In the genomic region with DNA sequence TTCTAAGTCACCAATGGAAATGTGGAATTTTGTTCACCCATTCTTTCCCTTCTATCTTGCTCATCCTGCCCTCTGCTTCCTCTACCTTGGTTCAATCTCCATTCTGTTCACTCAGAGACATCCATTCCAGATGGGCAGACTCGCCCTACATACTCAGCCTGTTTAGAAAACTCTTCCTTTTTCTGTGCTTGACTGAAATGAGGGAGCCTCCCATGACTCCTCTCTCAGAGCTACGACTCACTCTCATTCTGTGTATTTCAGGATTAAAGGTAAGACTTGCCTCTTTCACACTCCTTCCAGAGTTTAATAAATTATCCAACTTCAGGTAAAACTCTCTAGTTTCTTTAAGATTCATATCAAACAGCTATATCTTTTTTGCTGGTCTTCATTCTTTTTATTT, we compare ENCODE assay signal across 18 cellular contexts.
DNase-seq lines count a peak whose midpoint lies in the region; ATAC-seq and TF ChIP-seq lines count a peak whose summit lies in the region.
"Had no signal": no experiment of that assay in that cellular context is flagged by ENCODE, and none has a peak within 500 bp of the region (broad histone marks: within the 10 kb centered on the region; RNA-seq: fewer than 3 reads in every experiment).

No MANE protein-coding gene starts in this region.

- no peak overlapping the region for H3K4me2 ChIP-seq in PC-3 (ENCODE audit: low read length)
- no peak overlapping the region for H3K4me2 ChIP-seq in mammary epithelial cell (ENCODE audit: insufficient read depth, low read depth, low read length)
- H3K4me2 ChIP-seq: A549 had no signal

- H3K36me3 ChIP-seq in breast epithelium, result no peaks in the 10 kb centered on the region
- no peaks in the 10 kb centered on the region for H3K36me3 ChIP-seq in PC-3 (ENCODE audit: low read depth, low read length)
- H3K36me3 ChIP-seq in mammary epithelial cell (ENCODE audit: insufficient read depth, low read length), result no peaks in the 10 kb centered on the region
- H3K36me3 ChIP-seq in mucosa of descending colon (ENCODE audit: low read depth), result no peaks in the 10 kb centered on the region
- H3K36me3 ChIP-seq: HAP-1 had no signal

- no peaks in the 10 kb centered on the region for H3K9me3 ChIP-seq in breast epithelium
- H3K9me3 ChIP-seq in PC-3 (ENCODE audit: low read length), result no peaks in the 10 kb centered on the region
- H3K9me3 ChIP-seq in mammary epithelial cell (replicated peaks; ENCODE audit: insufficient read depth, low read length), result no peaks in the 10 kb centered on the region
- H3K9me3 ChIP-seq in mucosa of descending colon, result no peaks in the 10 kb centered on the region
- H3K9me3 ChIP-seq: HAP-1 had no signal

- CTCF ChIA-PET in MCF 10A (lab: Yijun Ruan, JAX) (interaction anchor here (0.6 kb wide), 1 partner anchor 91 kb away, joined by 5 read pairs; no protein-coding TSS in a partner anchor), PC-3 (lab: Charles Lee) (no interaction called here), mammary epithelial cell (lab: Charles Lee; ENCODE audit: low non-redundant PET) (no interaction called here)
- CTCF ChIA-PET in activated CD4-positive, alpha-beta T cell treated with anti-CD3 and anti-CD28 coated beads, Interleukin-2, amount 10 ng/mL, durations not matched to agents 7 days and 5 days (lab: Charles Lee), result no interaction called here

- H3K9me3 Mint-ChIP-seq in MCF 10A (ENCODE audit: unreplicated experiment), result no peaks in the 10 kb centered on the region
- no peaks in the 10 kb centered on the region for H3K9me3 Mint-ChIP-seq in activated CD4-positive, alpha-beta T cell treated with anti-CD3 and anti-CD28 coated beads, Interleukin-2, amount 10 ng/mL, durations not matched to agents 7 days and 5 days
- H3K9me3 Mint-ChIP-seq: CD4-positive, alpha-beta memory T cell had no signal

- in situ Hi-C loops in mammary epithelial cell (cut with MboI; ENCODE audit: low sequenced_read_pairs in 2 of 2), result no loop called here

- H3K27me3 ChIP-seq in breast epithelium (no peaks in the 10 kb centered on the region), PC-3 (ENCODE audit: low read length) (no peaks in the 10 kb centered on the region), mammary epithelial cell (ENCODE audit: insufficient read depth, low read length) (no peaks in the 10 kb centered on the region)

- ATAC-seq in PC-3, result no peak
- no peak for ATAC-seq in mucosa of descending colon
- ATAC-seq: A549 had no signal

- H4K20me1 ChIP-seq in PC-3 (ENCODE audit: low read length), result no peaks in the 10 kb centered on the region
- no peaks in the 10 kb centered on the region for H4K20me1 ChIP-seq in mammary epithelial cell (ENCODE audit: insufficient read depth, low read length)

- H3F3A ChIP-seq in PC-3 (ENCODE audit: low read length, unreplicated experiment), result no peaks in the 10 kb centered on the region

- BruUV-seq in MCF 10A (replicated peaks; lab: Mats Ljungman, UMichigan) (no TSS peak), PC-3 (replicated peaks; lab: Mats Ljungman, UMichigan) (no TSS peak), mammary epithelial cell (replicated peaks; lab: Mats Ljungman, UMichigan) (no TSS peak)

- H3K27ac ChIP-seq in breast epithelium, result no peak overlapping the region
- H3K27ac ChIP-seq in PC-3 (ENCODE audit: low read length), result no peak overlapping the region
- no peak overlapping the region for H3K27ac ChIP-seq in mammary epithelial cell (ENCODE audit: insufficient read depth, low read depth, low read length)
- peak overlapping the region; percentile 21 for H3K27ac ChIP-seq in epithelial cell of prostate
- H3K27ac ChIP-seq: 22Rv1, A549, HL-60 had no signal

- H3K36me3 Mint-ChIP-seq in MCF 10A (ENCODE audit: insufficient read depth, unreplicated experiment), result no peaks in the 10 kb centered on the region
- H3K36me3 Mint-ChIP-seq in activated CD4-positive, alpha-beta T cell treated with anti-CD3 and anti-CD28 coated beads, Interleukin-2, amount 10 ng/mL, durations not matched to agents 7 days and 5 days (ENCODE audit: low read depth), result no peaks in the 10 kb centered on the region
- H3K36me3 Mint-ChIP-seq: CD14-positive monocyte; CD4-positive, alpha-beta memory T cell had no signal

- H3K4me1 ChIP-seq in breast epithelium, result no peaks in the 10 kb centered on the region
- peaks cover 13% of the 10 kb centered on the region for H3K4me1 ChIP-seq in PC-3 (ENCODE audit: insufficient read depth, low read length)
- H3K4me1 ChIP-seq in mammary epithelial cell (ENCODE audit: insufficient read depth, low read length), result peaks cover 28% of the 10 kb centered on the region
- peaks cover 6% of the 10 kb centered on the region for H3K4me1 ChIP-seq in mucosa of descending colon (ENCODE audit: low read depth)
- H3K4me1 ChIP-seq: HAP-1 had no signal

- H3K4me1 Mint-ChIP-seq in MCF 10A (ENCODE audit: insufficient read depth, unreplicated experiment), result peaks cover 46% of the 10 kb centered on the region
- no peaks in the 10 kb centered on the region for H3K4me1 Mint-ChIP-seq in activated CD4-positive, alpha-beta T cell treated with anti-CD3 and anti-CD28 coated beads, Interleukin-2, amount 10 ng/mL, durations not matched to agents 7 days and 5 days
- H3K4me1 Mint-ChIP-seq: CD4-positive, alpha-beta memory T cell had no signal

- H3K27ac Mint-ChIP-seq in MCF 10A (ENCODE audit: low read depth, unreplicated experiment), result no peak overlapping the region
- no peak overlapping the region for H3K27ac Mint-ChIP-seq in activated CD4-positive, alpha-beta T cell treated with anti-CD3 and anti-CD28 coated beads, Interleukin-2, amount 10 ng/mL, durations not matched to agents 7 days and 5 days
- H3K27ac Mint-ChIP-seq: CD14-positive monocyte; CD4-positive, alpha-beta memory T cell had no signal

- H3K4me3 ChIP-seq in breast epithelium, result no peak overlapping the region
- H3K4me3 ChIP-seq in PC-3 (ENCODE audit: low read length), result no peak overlapping the region
- no peak overlapping the region for H3K4me3 ChIP-seq in mammary epithelial cell (replicated peaks in 1 of 3; ENCODE audit: insufficient read depth in 1 of 3, low read depth in 2 of 3, low read length in 3 of 3)
- H3K4me3 ChIP-seq in mucosa of descending colon, result no peak overlapping the region
- H3K4me3 ChIP-seq: A549, HAP-1 had no signal

- intact Hi-C loops in MCF 10A (cut with micrococcal nuclease) (no loop called here), breast epithelium (cut with DNase I; ENCODE audit: low total_unique reads) (no loop called here), PC-3 (cut with micrococcal nuclease) (no loop called here), mammary epithelial cell (cut with micrococcal nuclease) (no loop called here), mucosa of descending colon (cut with DNase I, micrococcal nuclease) (no loop called here), cardiac septum (cut with DNase I) (no loop called here)

- POLR2A ChIA-PET in MCF 10A (lab: Yijun Ruan, JAX) (interaction anchor here (0.8 to 0.9 kb wide), 2 partner anchors 23 to 175 kb away, joined by 3 to 4 read pairs; no protein-coding TSS in a partner anchor), PC-3 (lab: Charles Lee; ENCODE audit: unreplicated experiment) (no interaction called here)
- POLR2A ChIA-PET in activated CD4-positive, alpha-beta T cell treated with anti-CD3 and anti-CD28 coated beads, Interleukin-2, amount 10 ng/mL, durations not matched to agents 7 days and 5 days (lab: Charles Lee), result no interaction called here

- DNase-seq in MCF 10A (ENCODE audit: unreplicated experiment) (peak; percentile 6), breast epithelium (ENCODE audit: low spot score in 2 of 2) (no peak), PC-3 (peak; percentile 23), mammary epithelial cell (peak; percentile 43), epithelial cell of prostate (ENCODE audit: low read depth, low spot score) (no peak), mucosa of descending colon (no peak), cardiac septum (ENCODE audit: low spot score) (no peak)
- no peak for DNase-seq in activated CD4-positive, alpha-beta T cell treated with anti-CD3 and anti-CD28 coated beads, Interleukin-2, amount 10 ng/mL, durations not matched to agents 7 days and 5 days
- DNase-seq: AML-193; Calu3; CD4-positive, alpha-beta memory T cell; DMS79 treated with DMSO at 0.1 percent for 48 hours; GF-D8 had no signal

- dilution Hi-C loops in mammary epithelial cell (cut with HindIII; ENCODE audit: low sequenced_read_pairs), result no loop called here

- no peak for TF ChIP-seq CTCF in MCF 10A (IDR thresholded peaks at IDR 0.05; ENCODE audit: unreplicated experiment)
- no peak for TF ChIP-seq CTCF in breast epithelium (IDR thresholded peaks at IDR 0.05)
- no peak for TF ChIP-seq CTCF in PC-3 (conservative IDR thresholded peaks at IDR 0.05; ENCODE audit: low read depth, low read length)
- no peak for TF ChIP-seq CTCF in mammary epithelial cell (conservative IDR thresholded peaks at IDR 0.05 in 1 of 2, IDR thresholded peaks at IDR 0.05 in 1 of 2; ENCODE audit: extremely low read depth in 1 of 2, insufficient read depth in 1 of 2, low read depth in 1 of 2, low read length in 2 of 2)
- no peak for TF ChIP-seq CTCF in mucosa of descending colon (IDR thresholded peaks at IDR 0.05)

- 88% methylated on average over 2 of the region's 2 CpGs for WGBS in mammary epithelial cell (ENCODE audit: low coverage, missing lambda C conversion rate)

- no peak for TF ChIP-seq POLR2A in breast epithelium (IDR thresholded peaks at IDR 0.05)

- H3K4me3 Mint-ChIP-seq in MCF 10A (ENCODE audit: unreplicated experiment), result no peak overlapping the region
- no peak overlapping the region for H3K4me3 Mint-ChIP-seq in activated CD4-positive, alpha-beta T cell treated with anti-CD3 and anti-CD28 coated beads, Interleukin-2, amount 10 ng/mL, durations not matched to agents 7 days and 5 days
- H3K4me3 Mint-ChIP-seq: CD14-positive monocyte; CD4-positive, alpha-beta memory T cell had no signal

- H2AFZ ChIP-seq in PC-3 (ENCODE audit: low read length) (no peak overlapping the region), mammary epithelial cell (ENCODE audit: low read depth, low read length) (no peak overlapping the region)

- no peaks in the 10 kb centered on the region for H3K9me2 ChIP-seq in PC-3 (replicated peaks; ENCODE audit: low read length)

- H3K79me2 ChIP-seq in PC-3 (ENCODE audit: low read length) (no peaks in the 10 kb centered on the region), mammary epithelial cell (ENCODE audit: insufficient read depth, low read length) (no peaks in the 10 kb centered on the region)

- H3K27me3 Mint-ChIP-seq in MCF 10A (ENCODE audit: insufficient read depth, unreplicated experiment), result no peaks in the 10 kb centered on the region
- H3K27me3 Mint-ChIP-seq in activated CD4-positive, alpha-beta T cell treated with anti-CD3 and anti-CD28 coated beads, Interleukin-2, amount 10 ng/mL, durations not matched to agents 7 days and 5 days, result peaks cover 3% of the 10 kb centered on the region

- H3K9ac ChIP-seq in PC-3 (ENCODE audit: low read length) (no peak overlapping the region), mammary epithelial cell (ENCODE audit: insufficient read depth, low read length) (no peak overlapping the region)

Comparison
In these comparisons a context has a peak if more than half of its experiments do, and no peak if none do; other contexts are left out.
1. DNase-seq: peak in MCF 10A (single experiment), PC-3 (single experiment) and mammary epithelial cell (single experiment); none in breast epithelium (0 of 2), epithelial cell of prostate (single experiment), mucosa of descending colon (0 of 3), activated CD4-positive, alpha-beta T cell treated with anti-CD3 and anti-CD28 coated beads, Interleukin-2, amount 10 ng/mL, durations not matched to agents 7 days and 5 days (single experiment) and cardiac septum (single experiment).